Comparison of ENCODE assay signal across 14 cellular contexts in genomic region chr22:38264322-38264843, GRCh38.
"Had no signal": no experiment of that assay in that cellular context is flagged by ENCODE, and none has a peak within 500 bp of the region (broad histone marks: within the 10 kb centered on the region; RNA-seq: fewer than 3 reads in every experiment).

No MANE protein-coding gene starts in this region.

- H3K36me3 ChIP-seq: adrenal gland had no signal

- H3K36me3 Mint-ChIP-seq: activated naive CD4-positive, alpha-beta T cell treated with anti-CD3 and anti-CD28 coated beads, Interleukin-2, amount 50 U/mL, for 72 hours had no signal

- H3K4me3 ChIP-seq: adrenal gland, tibial nerve, vagina had no signal

- H3K9me3 Mint-ChIP-seq: activated naive CD4-positive, alpha-beta T cell treated with anti-CD3 and anti-CD28 coated beads, Interleukin-2, amount 50 U/mL, for 72 hours; activated T-cell treated with anti-CD3 and anti-CD28 coated beads, Interleukin-2, amount 50 U/mL, for 72 hours; nephron had no signal

- ATAC-seq: activated naive CD4-positive, alpha-beta T cell treated with anti-CD3 and anti-CD28 coated beads, Interleukin-2, amount 50 U/mL, for 72 hours; activated T-cell treated with anti-CD3 and anti-CD28 coated beads, Interleukin-2, amount 50 U/mL, for 72 hours; foreskin keratinocyte had no signal

- H3K4me3 Mint-ChIP-seq: activated T-cell treated with anti-CD3 and anti-CD28 coated beads, Interleukin-2, amount 50 U/mL, for 72 hours; nephron had no signal

- H3K27me3 ChIP-seq: adrenal gland, foreskin keratinocyte, tibial nerve, vagina had no signal

- DNase-seq: activated CD4-positive, alpha-beta T cell treated with anti-CD3 and anti-CD28 coated beads, Interleukin-2, amount 50 U/mL, for 4 hours; activated gamma-delta T cell treated with Interleukin-2 at 50 U/mL for 16 hours; activated T-cell treated with anti-CD3 and anti-CD28 coated beads, Interleukin-2, amount 50 U/mL, for 72 hours; adrenal gland; dermis blood vessel endothelial cell; foreskin keratinocyte; glutamatergic neuron; retina; stimulated activated CD4-positive, alpha-beta T cell treated with anti-CD3 and anti-CD28 coated beads, Interleukin-2, amount 100 ng/mL, for 24 hours; stimulated activated naive CD4-positive, alpha-beta T cell treated with Interleukin-2 at 50 U/mL for 16 hours had no signal

- H3K27ac ChIP-seq: foreskin keratinocyte, vagina had no signal

- H3K27ac Mint-ChIP-seq: activated naive CD4-positive, alpha-beta T cell treated with anti-CD3 and anti-CD28 coated beads, Interleukin-2, amount 50 U/mL, for 72 hours; activated T-cell treated with anti-CD3 and anti-CD28 coated beads, Interleukin-2, amount 50 U/mL, for 72 hours had no signal

- H3K4me1 ChIP-seq: foreskin keratinocyte had no signal

- H3K9me3 ChIP-seq: adrenal gland, tibial nerve, vagina had no signal
